In the genomic region with DNA sequence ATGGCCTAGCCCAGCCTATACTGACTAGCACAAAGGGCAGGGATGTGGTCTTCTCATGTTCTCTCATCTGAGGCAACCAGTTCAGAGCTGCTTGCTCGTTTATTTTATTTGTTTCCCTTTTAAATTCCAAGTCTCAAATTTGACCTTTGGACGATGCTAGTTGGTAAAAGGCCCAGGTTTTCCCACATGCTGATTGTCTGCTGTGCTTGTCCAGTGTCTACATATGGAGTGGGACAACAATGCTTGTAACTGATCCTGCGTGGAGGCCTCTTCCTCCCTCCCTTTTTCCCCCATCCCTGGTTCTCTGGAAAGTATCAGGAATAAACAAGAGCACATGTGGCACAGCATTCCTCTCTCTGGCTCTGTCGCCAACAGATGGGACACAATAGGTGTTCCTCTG, we compare ENCODE assay signal across 18 cellular contexts. TPM values are rescaled to one million over a fixed set of nuclear protein-coding genes. Genes with fewer than 3 reads are reported as not detected.
DNase-seq lines count a peak whose midpoint lies in the region; TF ChIP-seq lines count a peak whose summit lies in the region.
"Had no signal": no experiment of that assay in that cellular context is flagged by ENCODE, and none has a peak within 500 bp of the region (broad histone marks: within the 10 kb centered on the region; RNA-seq: fewer than 3 reads in every experiment).

No MANE protein-coding gene starts in this region.

- DNase-seq in NCI-H2196 (lab: John Stamatoyannopoulos, UW; ENCODE audit: unreplicated experiment) (peak; percentile 6), NCI-H2196 treated with DMSO at 0.1 percent for 48 hours (lab: John Stamatoyannopoulos, UW; ENCODE audit: unreplicated experiment) (no peak), SK-N-SH (no peak), fibroblast of the conjunctiva (ENCODE audit: low read depth) (peak; percentile 10), T-helper 1 cell (no peak), SJCRH30 (no peak), RWPE1 (ENCODE audit: low spot score) (no peak)
- DNase-seq: 8988T; CD8-positive, alpha-beta memory T cell; GF-D8; GOT3; MG63; NCI-H1092 treated with DMSO at 0.1 percent for 48 hours; OCI-M1; RPMI8226; SW 1271 had no signal

- H3K4me2 ChIP-seq in SK-N-SH: no peak overlapping the region

- WGBS in SK-N-SH (ENCODE audit: low lambda C conversion rate): 36% methylated on average over 3 of the region's 4 CpGs

- H3K4me3 ChIP-seq in SK-N-SH (ENCODE audit: low read depth in 2 of 2, low read length in 1 of 2): no peak overlapping the region
- H3K4me3 ChIP-seq in rectal smooth muscle tissue (ENCODE audit: low read length): no peak overlapping the region
- H3K4me3 ChIP-seq in SJCRH30: no peak overlapping the region
- H3K4me3 ChIP-seq: BLaER1 treated with 17β-estradiol and CSF1 and Interleukin-3, amounts not matched to agents 10 nM and 100 nM; MG63 had no signal

- H3K27ac ChIP-seq in SK-N-SH (ENCODE audit: low read depth in 2 of 2, low read length in 1 of 2) (peak overlapping the region in 1 of 2 experiments; percentile 43; a peak in 1 of 4 replicates), rectal smooth muscle tissue (ENCODE audit: low read depth, low read length) (peak overlapping the region; percentile 18), SJCRH30 (no peak overlapping the region), RWPE1 (no peak overlapping the region)

- peaks cover 0 to 4% of the 10 kb centered on the region in 2 experiments; a peak in 2 of 4 replicates for H3K4me1 ChIP-seq in SK-N-SH (ENCODE audit: control insufficient read depth in 1 of 2, insufficient read depth in 2 of 2, low read depth in 1 of 2, low read length in 1 of 2)
- H3K4me1 ChIP-seq in rectal smooth muscle tissue (ENCODE audit: control insufficient read depth, insufficient read depth, low read length): peaks cover 6% of the 10 kb centered on the region
- no peaks in the 10 kb centered on the region for H3K4me1 ChIP-seq in SJCRH30

- no peaks in the 10 kb centered on the region for H4K20me1 ChIP-seq in SK-N-SH (ENCODE audit: insufficient read depth)
- H4K20me1 ChIP-seq: BLaER1 treated with 17β-estradiol and CSF1 and Interleukin-3, amounts not matched to agents 10 nM and 100 nM had no signal

- H3K9ac ChIP-seq in SK-N-SH (no peak overlapping the region), rectal smooth muscle tissue (ENCODE audit: low read length) (no peak overlapping the region)
- H3K9ac ChIP-seq: BLaER1 treated with 17β-estradiol and CSF1 and Interleukin-3, amounts not matched to agents 10 nM and 100 nM had no signal

- CTCF ChIA-PET in SK-N-SH (lab: Yijun Ruan, JAX) (interaction anchor here (0.6 to 1.6 kb wide), 5 partner anchors 9 to 388 kb away, joined by 3 to 6 read pairs (median 4); no protein-coding TSS in a partner anchor), RWPE1 (lab: Yijun Ruan, JAX) (interaction anchor here (0.6 kb wide), 1 partner anchor 68 kb away, joined by 4 read pairs; no protein-coding TSS in a partner anchor)

- no peak overlapping the region for H2AFZ ChIP-seq in SK-N-SH (ENCODE audit: low read depth)

- no peak for TF ChIP-seq RAD21 in SK-N-SH (IDR thresholded peaks at IDR 0.05; ENCODE audit: low read length)

- POLR2A ChIA-PET in SK-N-SH (lab: Yijun Ruan, JAX): no interaction called here
- POLR2A ChIA-PET in RWPE1 (lab: Yijun Ruan, JAX; ENCODE audit: low non-redundant PET): no interaction called here

- no peaks in the 10 kb centered on the region for H3K79me2 ChIP-seq in SK-N-SH (ENCODE audit: insufficient read depth)

- H3K27me3 ChIP-seq in SK-N-SH (ENCODE audit: insufficient read depth) (no peaks in the 10 kb centered on the region), rectal smooth muscle tissue (ENCODE audit: control insufficient read depth, insufficient read depth, low read length) (no peaks in the 10 kb centered on the region), SJCRH30 (no peaks in the 10 kb centered on the region)
- H3K27me3 ChIP-seq: BLaER1 treated with 17β-estradiol and CSF1 and Interleukin-3, amounts not matched to agents 10 nM and 100 nM; MG63 had no signal

- no peaks in the 10 kb centered on the region for H3F3A ChIP-seq in SK-N-SH (replicated peaks; ENCODE audit: insufficient read depth)

- no peaks in the 10 kb centered on the region for H3K9me2 ChIP-seq in SK-N-SH

- no peaks in the 10 kb centered on the region for H3K36me3 ChIP-seq in SK-N-SH (replicated peaks in 1 of 2; ENCODE audit: control insufficient read depth in 1 of 2, insufficient read depth in 2 of 2, low read length in 1 of 2)
- H3K36me3 ChIP-seq in rectal smooth muscle tissue (ENCODE audit: control insufficient read depth, insufficient read depth, low read length): no peaks in the 10 kb centered on the region
- H3K36me3 ChIP-seq in SJCRH30: no peaks in the 10 kb centered on the region
- H3K36me3 ChIP-seq: BLaER1 treated with 17β-estradiol and CSF1 and Interleukin-3, amounts not matched to agents 10 nM and 100 nM; MG63 had no signal

- TF ChIP-seq EP300 in SK-N-SH (IDR thresholded peaks at IDR 0.05; ENCODE audit: borderline replicate concordance in 1 of 2, low read depth in 1 of 2, low read length in 1 of 2): no peak

- H3K9me3 ChIP-seq in SK-N-SH: no peaks in the 10 kb centered on the region
- H3K9me3 ChIP-seq in SJCRH30 (replicated peaks): no peaks in the 10 kb centered on the region
- H3K9me3 ChIP-seq: BLaER1 treated with 17β-estradiol and CSF1 and Interleukin-3, amounts not matched to agents 10 nM and 100 nM; MG63 had no signal

- TF ChIP-seq CTCF in SK-N-SH (IDR thresholded peaks at IDR 0.05): no peak
- TF ChIP-seq CTCF in RWPE1 (conservative IDR thresholded peaks at IDR 0.05; ENCODE audit: low read depth): no peak

TF ChIP-seq in SK-N-SH, 30 proteins besides CTCF, POLR2A, EP300 and RAD21:
- TF ChIP-seq JUND (IDR thresholded peaks at IDR 0.05) (no peak), FOXM1 (IDR thresholded peaks at IDR 0.05; ENCODE audit: low read depth) (no peak), TCF12 (IDR thresholded peaks at IDR 0.05) (peak; percentile 13; the same call in 1 of the 2 replicates)
- TF ChIP-seq, protein P1, sequence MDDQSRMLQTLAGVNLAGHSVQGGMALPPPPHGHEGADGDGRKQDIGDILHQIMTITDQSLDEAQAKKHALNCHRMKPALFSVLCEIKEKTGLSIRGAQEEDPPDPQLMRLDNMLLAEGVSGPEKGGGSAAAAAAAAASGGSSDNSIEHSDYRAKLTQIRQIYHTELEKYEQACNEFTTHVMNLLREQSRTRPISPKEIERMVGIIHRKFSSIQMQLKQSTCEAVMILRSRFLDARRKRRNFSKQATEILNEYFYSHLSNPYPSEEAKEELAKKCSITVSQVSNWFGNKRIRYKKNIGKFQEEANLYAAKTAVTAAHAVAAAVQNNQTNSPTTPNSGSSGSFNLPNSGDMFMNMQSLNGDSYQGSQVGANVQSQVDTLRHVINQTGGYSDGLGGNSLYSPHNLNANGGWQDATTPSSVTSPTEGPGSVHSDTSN (IDR thresholded peaks at IDR 0.05): 0 out of 2 replicates have a peak, but pooled peaks have one; percentile 4

RNA-seq across cellular contexts. Expression of a gene that starts 34.0 kb away (rescaled TPM):
- polyA plus RNA-seq in SK-N-SH (2012; rRNA removed): 4.3 and 5.6 TPM in 2 replicates
- polyA plus RNA-seq in SK-N-SH (2012; cell fraction: cytosol; rRNA removed): 5.8 and 6.3 TPM in 2 replicates
- 3.2 and 4.1 TPM in 2 replicates for polyA plus RNA-seq in SK-N-SH (2012; cell fraction: nucleus; rRNA removed)
- 5.9 and 6.0 TPM in 2 replicates for total RNA-seq in SJCRH30 (2014; rRNA removed; shearing (Covaris generic))

Comparison
In these comparisons a context has a peak if more than half of its experiments do, and no peak if none do; other contexts are left out.
1. DNase-seq: peak in NCI-H2196 (single experiment) and fibroblast of the conjunctiva (single experiment); none in NCI-H2196 treated with DMSO at 0.1 percent for 48 hours (single experiment), SK-N-SH (single experiment), T-helper 1 cell (0 of 5), SJCRH30 (0 of 2) and RWPE1 (single experiment).